36 cellular contexts compared by ENCODE assay signal in the genomic region with DNA sequence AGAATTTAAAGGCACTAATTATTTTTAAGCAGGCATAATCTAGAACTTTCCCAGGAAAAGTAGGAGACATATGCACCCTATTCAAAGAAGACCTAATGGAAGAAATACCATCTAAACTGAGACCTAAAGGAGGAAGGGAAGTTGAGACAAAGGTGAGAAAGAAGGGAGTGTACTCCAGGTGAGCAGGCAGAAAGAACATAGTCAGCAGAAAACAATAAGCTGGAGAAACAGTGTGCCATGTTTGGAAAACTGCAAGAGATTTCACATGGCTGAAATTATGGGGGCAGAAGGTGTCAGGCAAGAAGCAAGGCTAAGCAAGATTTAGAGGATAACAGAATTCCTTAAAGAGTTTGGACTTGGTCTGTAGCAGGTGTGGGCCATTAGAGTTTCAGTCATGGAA.
DNase-seq lines count a peak whose midpoint lies in the region; ATAC-seq, FAIRE-seq and TF ChIP-seq lines count a peak whose summit lies in the region.
"Had no signal": no experiment of that assay in that cellular context is flagged by ENCODE, and none has a peak within 500 bp of the region (broad histone marks: within the 10 kb centered on the region; RNA-seq: fewer than 3 reads in every experiment).

No MANE protein-coding gene starts in this region.

- no TSS peak for BruUV-seq in HepG2 (replicated peaks; lab: Mats Ljungman, UMichigan)
- no TSS peak for BruUV-seq in IMR-90 (replicated peaks; lab: Mats Ljungman, UMichigan)
- no TSS peak for BruUV-seq in K562 (replicated peaks; lab: Mats Ljungman, UMichigan)

- H2AK5ac ChIP-seq in IMR-90 (ENCODE audit: low read depth, low read length), result no peak overlapping the region

- TF ChIP-seq RAD21 in HepG2 (CRISPR knock-in tag; IDR thresholded peaks at IDR 0.05) (no peak), A549 (conservative IDR thresholded peaks at IDR 0.05 in 1 of 2, IDR thresholded peaks at IDR 0.05 in 1 of 2) (no peak), IMR-90 (IDR thresholded peaks at IDR 0.05; ENCODE audit: low read length) (no peak), K562 (CRISPR knock-in tag; conservative IDR thresholded peaks at IDR 0.05 in 1 of 2, IDR thresholded peaks at IDR 0.05 in 1 of 2) (no peak)

- H3K36me3 ChIP-seq in HepG2 (replicated peaks in 1 of 2; ENCODE audit: control insufficient read depth in 1 of 2, insufficient read depth in 2 of 2, low read length in 2 of 2), result no peaks in the 10 kb centered on the region
- no peaks in the 10 kb centered on the region for H3K36me3 ChIP-seq in right lobe of liver
- H3K36me3 ChIP-seq in IMR-90 (ENCODE audit: control insufficient read depth, insufficient read depth, low read length), result no peaks in the 10 kb centered on the region
- no peaks in the 10 kb centered on the region for H3K36me3 ChIP-seq in K562 (ENCODE audit: control insufficient read depth, insufficient read depth, low read length)
- no peaks in the 10 kb centered on the region for H3K36me3 ChIP-seq in right atrium auricular region
- H3K36me3 ChIP-seq in colonic mucosa, result no peaks in the 10 kb centered on the region
- H3K36me3 ChIP-seq: BE2C; BLaER1; BLaER1 treated with 17β-estradiol and CSF1 and Interleukin-3, amounts not matched to agents 10 nM and 100 nM had no signal

- H3K14ac ChIP-seq in IMR-90 (replicated peaks; ENCODE audit: low read depth, low read length), result no peak overlapping the region

- no peaks in the 10 kb centered on the region; a peak in 2 of 5 replicates for H3K27me3 ChIP-seq in HepG2 (ENCODE audit: control insufficient read depth in 1 of 2, insufficient read depth in 2 of 2, low read length in 2 of 2)
- no peaks in the 10 kb centered on the region for H3K27me3 ChIP-seq in right lobe of liver
- no peaks in the 10 kb centered on the region; the same call in 1 of the 2 replicates for H3K27me3 ChIP-seq in IMR-90 (ENCODE audit: control insufficient read depth, insufficient read depth, low read length)
- H3K27me3 ChIP-seq in K562 (ENCODE audit: control insufficient read depth in 2 of 2, insufficient read depth in 2 of 2, low read length in 2 of 2), result no peaks in the 10 kb centered on the region; a peak in 1 of 5 replicates
- no peaks in the 10 kb centered on the region for H3K27me3 ChIP-seq in right atrium auricular region
- no peaks in the 10 kb centered on the region for H3K27me3 ChIP-seq in colonic mucosa
- H3K27me3 ChIP-seq: BE2C; BLaER1; BLaER1 treated with 17β-estradiol and CSF1 and Interleukin-3, amounts not matched to agents 10 nM and 100 nM had no signal

- H3K4me2 ChIP-seq in HepG2 (ENCODE audit: low read depth, low read length) (no peak overlapping the region), A549 (no peak overlapping the region), IMR-90 (ENCODE audit: low read depth, low read length) (no peak overlapping the region), K562 (ENCODE audit: insufficient read depth, low read length) (no peak overlapping the region)
- H3K4me2 ChIP-seq: BLaER1; BLaER1 treated with 17β-estradiol and CSF1 and Interleukin-3, amounts not matched to agents 10 nM and 100 nM had no signal

- DNase-seq in HepG2 (ENCODE audit: low spot score) (no peak), right lobe of liver (no peak), A549 (ENCODE audit: low read depth in 1 of 2, low spot score in 1 of 2) (no peak), IMR-90 (no peak), K562 (ENCODE audit: extremely low read depth in 1 of 4, low spot score in 3 of 4) (no peak), right atrium auricular region (ENCODE audit: low spot score) (no peak), colonic mucosa (no peak)
- DNase-seq in activated naive CD4-positive, alpha-beta T cell treated with anti-CD3 and anti-CD28 coated beads, Interleukin-2, amount 50 U/mL, for 72 hours (ENCODE audit: low spot score in 2 of 2), result no peak
- DNase-seq: 8988T; ACHN; AML-193; BE2C; C1 segment of cervical spinal cord; Caco-2; Calu3; CD4-positive, alpha-beta memory T cell; CD4-positive, alpha-beta T cell; CD4-positive, CD25-positive, alpha-beta regulatory T cell; CD8-positive, alpha-beta memory T cell; CD8-positive, alpha-beta T cell; COR-L47; DMS 273 treated with DMSO at 0.1 percent for 48 hours; DMS153; DMS53; DMS79; DMS79 treated with DMSO at 0.1 percent for 48 hours; DND-41; EL had no signal

- H4K91ac ChIP-seq in IMR-90 (ENCODE audit: insufficient read depth, low read depth, low read length), result no peak overlapping the region

- no peak overlapping the region for H2BK5ac ChIP-seq in IMR-90 (ENCODE audit: low read depth, low read length, poor library complexity, severe bottlenecking)

- TF ChIP-seq EP300 in HepG2 (IDR thresholded peaks at IDR 0.05; ENCODE audit: low read depth in 2 of 2, low read length in 2 of 2) (no peak), HepG2 (CRISPR knock-in tag; IDR thresholded peaks at IDR 0.05; ENCODE audit: borderline replicate concordance) (no peak), A549 (IDR thresholded peaks at IDR 0.05) (no peak), K562 (IDR thresholded peaks at IDR 0.05; ENCODE audit: low read length) (no peak)

- no peak overlapping the region for H3K23ac ChIP-seq in IMR-90 (ENCODE audit: low read depth, low read length)

- no peaks in the 10 kb centered on the region for H3K9me3 ChIP-seq in HepG2 (ENCODE audit: low read length)
- H3K9me3 ChIP-seq in right lobe of liver, result no peaks in the 10 kb centered on the region
- no peaks in the 10 kb centered on the region for H3K9me3 ChIP-seq in A549
- H3K9me3 ChIP-seq in IMR-90 (ENCODE audit: control insufficient read depth, insufficient read depth, low read length), result no peaks in the 10 kb centered on the region
- H3K9me3 ChIP-seq in K562 (replicated peaks; ENCODE audit: control insufficient read depth, insufficient read depth, low read depth, low read length), result no peaks in the 10 kb centered on the region
- H3K9me3 ChIP-seq in right atrium auricular region, result no peaks in the 10 kb centered on the region
- no peaks in the 10 kb centered on the region for H3K9me3 ChIP-seq in colonic mucosa
- H3K9me3 ChIP-seq: BE2C, BLaER1, Caco-2 had no signal

- H3K9me1 ChIP-seq in IMR-90 (ENCODE audit: insufficient read depth, low read length) (no peaks in the 10 kb centered on the region), K562 (ENCODE audit: control insufficient read depth, insufficient read depth, low read length) (no peaks in the 10 kb centered on the region)

- TF ChIP-seq CTCF in HepG2 (CRISPR knock-in tag; IDR thresholded peaks at IDR 0.05) (no peak), right lobe of liver (IDR thresholded peaks at IDR 0.05) (no peak), A549 (IDR thresholded peaks at IDR 0.05) (no peak), IMR-90 (conservative IDR thresholded peaks at IDR 0.05; ENCODE audit: low read depth, low read length) (no peak), K562 (IDR thresholded peaks at IDR 0.05 in 2 of 3, conservative IDR thresholded peaks at IDR 0.05 in 1 of 3; ENCODE audit: insufficient read depth in 2 of 3, low read depth in 1 of 3, low read length in 3 of 3) (no peak), right atrium auricular region (IDR thresholded peaks at IDR 0.05) (no peak), colonic mucosa (IDR thresholded peaks at IDR 0.05) (no peak)

- intact Hi-C loops in HepG2 (cut with micrococcal nuclease; ENCODE audit: unreplicated experiment) (no loop called here), right lobe of liver (cut with DNase I) (no loop called here), IMR-90 (cut with micrococcal nuclease) (no loop called here), K562 (cut with micrococcal nuclease) (no loop called here), colonic mucosa (cut with DNase I) (no loop called here)

- H2AFZ ChIP-seq in HepG2 (ENCODE audit: low read length), result no peak overlapping the region
- no peak overlapping the region for H2AFZ ChIP-seq in IMR-90 (replicated peaks; ENCODE audit: low read length, poor library complexity)
- no peak overlapping the region for H2AFZ ChIP-seq in K562 (ENCODE audit: low read depth, low read length)

- no peaks in the 10 kb centered on the region for H3K9me3 Mint-ChIP-seq in activated naive CD4-positive, alpha-beta T cell treated with anti-CD3 and anti-CD28 coated beads, Interleukin-2, amount 50 U/mL, for 72 hours
- H3K9me3 Mint-ChIP-seq: CD4-positive, alpha-beta memory T cell; CD4-positive, alpha-beta T cell; CD8-positive, alpha-beta memory T cell; CD8-positive, alpha-beta T cell had no signal

- no peak overlapping the region for H2AK9ac ChIP-seq in IMR-90 (replicated peaks; ENCODE audit: low read depth, low read length, poor library complexity)

- no peak for FAIRE-seq in HepG2 (lab: Jason Lieb, UNC)
- FAIRE-seq in A549 (lab: Jason Lieb, UNC), result no peak
- FAIRE-seq in K562 (lab: Jason Lieb, UNC), result no peak
- FAIRE-seq: A204.1, D721Med had no signal

- POLR2A ChIA-PET in HepG2 (lab: Yijun Ruan, JAX) (no interaction called here), A549 (lab: Yijun Ruan, JAX) (no interaction called here), IMR-90 (lab: Charles Lee; ENCODE audit: unreplicated experiment) (no interaction called here), K562 (lab: Yijun Ruan, JAX) (no interaction called here)

- no peak overlapping the region for H3K4ac ChIP-seq in IMR-90 (ENCODE audit: low read depth, low read length)

- no peaks in the 10 kb centered on the region for H3K79me1 ChIP-seq in IMR-90 (ENCODE audit: low read depth in 1 of 2, low read length in 2 of 2)

- no peak overlapping the region for H4K5ac ChIP-seq in IMR-90 (ENCODE audit: low read depth, low read length)

- in situ Hi-C loops in HepG2 (cut with HindIII; ENCODE audit: extremely low pct_ligation_motif_present, low pct_unique_long_range_greater_than_20kb), result no loop called here
- in situ Hi-C loops in IMR-90 (cut with MboI; ENCODE audit: low sequenced_read_pairs), result no loop called here
- in situ Hi-C loops in K562 (cut with MboI), result no loop called here

- no peak overlapping the region for H3K18ac ChIP-seq in IMR-90 (ENCODE audit: low read depth, low read length)

- H3K4me1 ChIP-seq in HepG2 (ENCODE audit: insufficient read depth, low read length) (no peaks in the 10 kb centered on the region), right lobe of liver (no peaks in the 10 kb centered on the region), A549 (no peaks in the 10 kb centered on the region), IMR-90 (ENCODE audit: control insufficient read depth, insufficient read depth, low read length) (no peaks in the 10 kb centered on the region), K562 (replicated peaks in 1 of 2; ENCODE audit: control insufficient read depth in 2 of 2, insufficient read depth in 2 of 2, low read length in 2 of 2) (no peaks in the 10 kb centered on the region), right atrium auricular region (no peaks in the 10 kb centered on the region), colonic mucosa (no peaks in the 10 kb centered on the region)
- H3K4me1 ChIP-seq: BLaER1; BLaER1 treated with 17β-estradiol and CSF1 and Interleukin-3, amounts not matched to agents 10 nM and 100 nM had no signal

- no peak overlapping the region for H2BK15ac ChIP-seq in IMR-90 (ENCODE audit: low read depth, low read length)

- CTCF ChIA-PET in HepG2 (lab: Yijun Ruan, JAX; ENCODE audit: low intra/inter-chr PET ratio, low total read pairs) (no interaction called here), A549 (lab: Yijun Ruan, JAX) (no interaction called here), IMR-90 (lab: Yijun Ruan, JAX) (no interaction called here), K562 (lab: Yijun Ruan, JAX; ENCODE audit: low intra/inter-chr PET ratio) (no interaction called here)

- no peak for TF ChIP-seq POLR2A in HepG2 (IDR thresholded peaks at IDR 0.05; ENCODE audit: insufficient read depth in 1 of 2, low read depth in 2 of 2, low read length in 2 of 2)
- no peak for TF ChIP-seq POLR2A in right lobe of liver (IDR thresholded peaks at IDR 0.05)
- TF ChIP-seq POLR2A in A549 (IDR thresholded peaks at IDR 0.05; ENCODE audit: low read length), result no peak
- no peak for TF ChIP-seq POLR2A in IMR-90 (IDR thresholded peaks at IDR 0.05; ENCODE audit: low read depth, low read length)
- TF ChIP-seq POLR2A in K562 (conservative IDR thresholded peaks at IDR 0.05), result no peak

- no peak overlapping the region for H3K9ac ChIP-seq in HepG2 (ENCODE audit: insufficient read depth, low read depth, low read length)
- H3K9ac ChIP-seq in IMR-90 (ENCODE audit: low read depth, low read length), result no peak overlapping the region
- H3K9ac ChIP-seq in K562 (ENCODE audit: insufficient read depth in 1 of 2, low read depth in 2 of 2, low read length in 2 of 2), result no peak overlapping the region
- H3K9ac ChIP-seq in colonic mucosa (ENCODE audit: low read depth in 2 of 2, low read length in 2 of 2), result no peak overlapping the region
- H3K9ac ChIP-seq: BLaER1; BLaER1 treated with 17β-estradiol and CSF1 and Interleukin-3, amounts not matched to agents 10 nM and 100 nM had no signal

- no peaks in the 10 kb centered on the region for H3K36me3 Mint-ChIP-seq in activated naive CD4-positive, alpha-beta T cell treated with anti-CD3 and anti-CD28 coated beads, Interleukin-2, amount 50 U/mL, for 72 hours
- H3K36me3 Mint-ChIP-seq: CD14-positive monocyte; CD4-positive, alpha-beta memory T cell; CD4-positive, CD25-positive, alpha-beta regulatory T cell; CD8-positive, alpha-beta T cell had no signal

- no peak overlapping the region for H3K27ac Mint-ChIP-seq in activated naive CD4-positive, alpha-beta T cell treated with anti-CD3 and anti-CD28 coated beads, Interleukin-2, amount 50 U/mL, for 72 hours
- H3K27ac Mint-ChIP-seq: B cell; CD14-positive monocyte; CD4-positive, alpha-beta memory T cell; CD4-positive, alpha-beta T cell; CD4-positive, CD25-positive, alpha-beta regulatory T cell; CD8-positive, alpha-beta T cell had no signal

- no peak overlapping the region for H3K4me3 ChIP-seq in HepG2 (replicated peaks in 1 of 3; ENCODE audit: insufficient read depth in 1 of 3, low read depth in 2 of 3, low read length in 3 of 3)
- no peak overlapping the region for H3K4me3 ChIP-seq in right lobe of liver
- H3K4me3 ChIP-seq in A549, result no peak overlapping the region
- no peak overlapping the region for H3K4me3 ChIP-seq in IMR-90 (ENCODE audit: insufficient read depth, low read depth, low read length)
- H3K4me3 ChIP-seq in K562, result no peak overlapping the region
- H3K4me3 ChIP-seq in right atrium auricular region, result no peak overlapping the region
- no peak overlapping the region for H3K4me3 ChIP-seq in colonic mucosa
- H3K4me3 ChIP-seq: BLaER1; BLaER1 treated with 17β-estradiol and CSF1 and Interleukin-3, amounts not matched to agents 10 nM and 100 nM had no signal

- H4K8ac ChIP-seq in IMR-90 (ENCODE audit: low read depth in 2 of 2, low read length in 2 of 2), result no peak overlapping the region

- H2BK20ac ChIP-seq in IMR-90 (ENCODE audit: low read depth, low read length), result no peak overlapping the region

- dilution Hi-C loops in IMR-90 (cut with HindIII; ENCODE audit: low sequenced_read_pairs, unreplicated experiment), result no loop called here

- H2BK120ac ChIP-seq in IMR-90 (ENCODE audit: low read depth, low read length), result no peak overlapping the region

- H3K56ac ChIP-seq in IMR-90 (ENCODE audit: extremely low read depth, insufficient read depth, low read length), result no peak overlapping the region

- no peak for ATAC-seq in HepG2
- no peak for ATAC-seq in right lobe of liver
- ATAC-seq in A549, result no peak
- no peak for ATAC-seq in IMR-90 (ENCODE audit: low read depth)
- no peak for ATAC-seq in K562
- no peak for ATAC-seq in activated naive CD4-positive, alpha-beta T cell treated with anti-CD3 and anti-CD28 coated beads, Interleukin-2, amount 50 U/mL, for 72 hours
- ATAC-seq: CD8-positive, alpha-beta T cell had no signal

- no peaks in the 10 kb centered on the region for H4K20me1 ChIP-seq in HepG2 (ENCODE audit: insufficient read depth, low read length)
- H4K20me1 ChIP-seq in IMR-90 (ENCODE audit: insufficient read depth, low read length), result no peaks in the 10 kb centered on the region
- H4K20me1 ChIP-seq in K562 (replicated peaks; ENCODE audit: control insufficient read depth, insufficient read depth, low read length), result no peaks in the 10 kb centered on the region
- H4K20me1 ChIP-seq: BLaER1; BLaER1 treated with 17β-estradiol and CSF1 and Interleukin-3, amounts not matched to agents 10 nM and 100 nM had no signal

- H3K27ac ChIP-seq in HepG2 (ENCODE audit: extremely low read length, insufficient read depth, low read length) (no peak overlapping the region), right lobe of liver (no peak overlapping the region), A549 (no peak overlapping the region), IMR-90 (ENCODE audit: insufficient read depth, low read length) (no peak overlapping the region), K562 (ENCODE audit: extremely low read depth, low read depth, low read length) (no peak overlapping the region), right atrium auricular region (no peak overlapping the region), colonic mucosa (no peak overlapping the region)
- H3K27ac ChIP-seq: 22Rv1; BLaER1; BLaER1 treated with 17β-estradiol and CSF1 and Interleukin-3, amounts not matched to agents 10 nM and 100 nM; C4-2B had no signal

- no peaks in the 10 kb centered on the region for H3K79me2 ChIP-seq in HepG2 (ENCODE audit: insufficient read depth, low read length)
- H3K79me2 ChIP-seq in K562 (ENCODE audit: control insufficient read depth, insufficient read depth, low read length), result no peaks in the 10 kb centered on the region

Comparison
In these comparisons a context has a peak if more than half of its experiments do, and no peak if none do; other contexts are left out.
1. Of the 241 proteins assayed by ChIP-seq in both HepG2 and K562: peak only in HepG2: none; only in K562: MAFG; in both: MAFF and MAFK; in neither: 238.